Comparison of ENCODE assay signal across 10 cellular contexts in genomic region chr6:167046861-167047495, GRCh38. TPM values are rescaled to one million over a fixed set of nuclear protein-coding genes. Genes with fewer than 3 reads are reported as not detected.
DNase-seq lines count a peak whose midpoint lies in the region; ATAC-seq and TF ChIP-seq lines count a peak whose summit lies in the region.
"Had no signal": no experiment of that assay in that cellular context is flagged by ENCODE, and none has a peak within 500 bp of the region (broad histone marks: within the 10 kb centered on the region; RNA-seq: fewer than 3 reads in every experiment).

No MANE protein-coding gene starts in this region.

- peak overlapping the region; percentile 46 for H3K27ac ChIP-seq in HL-60 (replicated peaks)

- H3K9me3 Mint-ChIP-seq in immature natural killer cell, result no peaks in the 10 kb centered on the region
- no peaks in the 10 kb centered on the region for H3K9me3 Mint-ChIP-seq in HFFc6

- H3K4me3 Mint-ChIP-seq in immature natural killer cell (peak overlapping the region in 2 of 5 donors; percentile 46 to 66), HFFc6 (no peak overlapping the region)

- H3K27me3 ChIP-seq in HL-60 (ENCODE audit: insufficient read depth, poor library complexity, severe bottlenecking), result no peaks in the 10 kb centered on the region

- H3K36me3 Mint-ChIP-seq in immature natural killer cell (peaks cover 2 to 15% (median 10%) of the 10 kb centered on the region in 3 donors), HFFc6 (ENCODE audit: low read depth) (no peaks in the 10 kb centered on the region)

- TF ChIP-seq CTCF in HL-60 (IDR thresholded peaks at IDR 0.05; ENCODE audit: insufficient read depth, low read length) (no peak), omental fat pad (IDR thresholded peaks at IDR 0.05) (no peak), HFFc6 (IDR thresholded peaks at IDR 0.05) (no peak)

- H3K4me3 ChIP-seq in HL-60 (replicated peaks; ENCODE audit: insufficient read depth, low read length), result no peak overlapping the region

- H3K27ac Mint-ChIP-seq in immature natural killer cell (peak overlapping the region in 5 of 6 donors; percentile 10 to 80 (median 36)), HFFc6 (no peak overlapping the region)

- H3K4me1 Mint-ChIP-seq in immature natural killer cell (peaks cover 16 to 20% of the 10 kb centered on the region in 2 donors), HFFc6 (ENCODE audit: low read depth) (no peaks in the 10 kb centered on the region)

- DNase-seq in HL-60 (ENCODE audit: low read depth in 1 of 2, low spot score in 1 of 2) (no peak), immature natural killer cell (no peak), omental fat pad (ENCODE audit: low spot score) (no peak), HFFc6 (no peak), NCI-H510A treated with DMSO at 0.1 percent for 48 hours (lab: John Stamatoyannopoulos, UW) (no peak), NCI-H345 treated with DMSO at 0.1 percent for 48 hours (lab: John Stamatoyannopoulos, UW; ENCODE audit: unreplicated experiment) (no peak)
- DNase-seq: NCI-H1417, RPMI8226 had no signal

- H3K27me3 Mint-ChIP-seq in immature natural killer cell (ENCODE audit: low read depth in 3 of 3) (no peaks in the 10 kb centered on the region), HFFc6 (ENCODE audit: insufficient read depth) (peaks cover 2% of the 10 kb centered on the region; the same call in 1 of the 2 replicates)

- peak; percentile 31 for ATAC-seq in GM18511 (IDR thresholded peaks at IDR 0.05; ENCODE audit: unreplicated experiment)
- ATAC-seq in GM21737 (IDR thresholded peaks at IDR 0.05; ENCODE audit: unreplicated experiment), result peak; percentile 15
- ATAC-seq in omental fat pad (ENCODE audit: low FRiP score), result no peak

RNA-seq across cellular contexts. Expression of gene CEP43, which starts 47.8 kb away (rescaled TPM):
- 1 to 10 TPM; 4.7 to 9.9 (median 6.9) TPM for polyA plus RNA-seq in immature natural killer cell
- total RNA-seq in omental fat pad, result 10 to 100 TPM; 12.2 to 13.7 (median 13.4) TPM
- 10 to 100 TPM; 16.5 to 24.8 (median 21.0) TPM for total RNA-seq in HFFc6 (2021; fragmentation: NEBNext Ultra II Directional; extraction: Animal tissue kit (Norgen Biotek cat#: 25700))
